Comparison of ENCODE assay signal across 1 cellular context in genomic region chr19:42244452-42245220, GRCh38.
TF ChIP-seq lines count a peak whose summit lies in the region.

No MANE protein-coding gene starts in this region.

TF ChIP-seq in HEK293, 187 proteins besides CTCF, POLR2A, EP300 and RAD21 (continued from another document):
- TF ChIP-seq ZNF10 (tag by site-specific recombination; IDR thresholded peaks at IDR 0.05) (peak; percentile 16; the same call in 1 of the 2 replicates), ZNF837 (tag by site-specific recombination; IDR thresholded peaks at IDR 0.05) (no peak), ZNF16 (tag by site-specific recombination; IDR thresholded peaks at IDR 0.05; ENCODE audit: low read depth) (no peak), PRDM1 (tag by site-specific recombination; IDR thresholded peaks at IDR 0.05) (0 out of 2 replicates have a peak, but pooled peaks have one; percentile 22), KLF1 (tag by site-specific recombination; IDR thresholded peaks at IDR 0.05) (peak; percentile 28; the same call in 1 of the 2 replicates), SETDB1 (IDR thresholded peaks at IDR 0.05; ENCODE audit: insufficient read length, low read length) (no peak), KLF7 (tag by site-specific recombination; IDR thresholded peaks at IDR 0.05; ENCODE audit: borderline replicate concordance) (0 out of 2 replicates have a peak, but pooled peaks have one; percentile 35), ZFP69B (tag by site-specific recombination; IDR thresholded peaks at IDR 0.05) (no peak), SCRT2 (tag by site-specific recombination; IDR thresholded peaks at IDR 0.05) (peak; percentile 95), ZNF660 (tag by site-specific recombination; IDR thresholded peaks at IDR 0.05) (peak; percentile 73), ZIC2 (tag by site-specific recombination; IDR thresholded peaks at IDR 0.05) (peak; percentile 39; the same call in 1 of the 2 replicates), ZNF18 (tag by site-specific recombination; IDR thresholded peaks at IDR 0.05) (no peak), ZNF391 (tag by site-specific recombination; IDR thresholded peaks at IDR 0.05; ENCODE audit: borderline replicate concordance, low read depth) (no peak), ZNF280D (tag by site-specific recombination; IDR thresholded peaks at IDR 0.05) (no peak), ZNF394 (tag by site-specific recombination; IDR thresholded peaks at IDR 0.05; ENCODE audit: borderline replicate concordance) (peak; percentile 41; the same call in 1 of the 2 replicates)
- TF ChIP-seq, protein P1, sequence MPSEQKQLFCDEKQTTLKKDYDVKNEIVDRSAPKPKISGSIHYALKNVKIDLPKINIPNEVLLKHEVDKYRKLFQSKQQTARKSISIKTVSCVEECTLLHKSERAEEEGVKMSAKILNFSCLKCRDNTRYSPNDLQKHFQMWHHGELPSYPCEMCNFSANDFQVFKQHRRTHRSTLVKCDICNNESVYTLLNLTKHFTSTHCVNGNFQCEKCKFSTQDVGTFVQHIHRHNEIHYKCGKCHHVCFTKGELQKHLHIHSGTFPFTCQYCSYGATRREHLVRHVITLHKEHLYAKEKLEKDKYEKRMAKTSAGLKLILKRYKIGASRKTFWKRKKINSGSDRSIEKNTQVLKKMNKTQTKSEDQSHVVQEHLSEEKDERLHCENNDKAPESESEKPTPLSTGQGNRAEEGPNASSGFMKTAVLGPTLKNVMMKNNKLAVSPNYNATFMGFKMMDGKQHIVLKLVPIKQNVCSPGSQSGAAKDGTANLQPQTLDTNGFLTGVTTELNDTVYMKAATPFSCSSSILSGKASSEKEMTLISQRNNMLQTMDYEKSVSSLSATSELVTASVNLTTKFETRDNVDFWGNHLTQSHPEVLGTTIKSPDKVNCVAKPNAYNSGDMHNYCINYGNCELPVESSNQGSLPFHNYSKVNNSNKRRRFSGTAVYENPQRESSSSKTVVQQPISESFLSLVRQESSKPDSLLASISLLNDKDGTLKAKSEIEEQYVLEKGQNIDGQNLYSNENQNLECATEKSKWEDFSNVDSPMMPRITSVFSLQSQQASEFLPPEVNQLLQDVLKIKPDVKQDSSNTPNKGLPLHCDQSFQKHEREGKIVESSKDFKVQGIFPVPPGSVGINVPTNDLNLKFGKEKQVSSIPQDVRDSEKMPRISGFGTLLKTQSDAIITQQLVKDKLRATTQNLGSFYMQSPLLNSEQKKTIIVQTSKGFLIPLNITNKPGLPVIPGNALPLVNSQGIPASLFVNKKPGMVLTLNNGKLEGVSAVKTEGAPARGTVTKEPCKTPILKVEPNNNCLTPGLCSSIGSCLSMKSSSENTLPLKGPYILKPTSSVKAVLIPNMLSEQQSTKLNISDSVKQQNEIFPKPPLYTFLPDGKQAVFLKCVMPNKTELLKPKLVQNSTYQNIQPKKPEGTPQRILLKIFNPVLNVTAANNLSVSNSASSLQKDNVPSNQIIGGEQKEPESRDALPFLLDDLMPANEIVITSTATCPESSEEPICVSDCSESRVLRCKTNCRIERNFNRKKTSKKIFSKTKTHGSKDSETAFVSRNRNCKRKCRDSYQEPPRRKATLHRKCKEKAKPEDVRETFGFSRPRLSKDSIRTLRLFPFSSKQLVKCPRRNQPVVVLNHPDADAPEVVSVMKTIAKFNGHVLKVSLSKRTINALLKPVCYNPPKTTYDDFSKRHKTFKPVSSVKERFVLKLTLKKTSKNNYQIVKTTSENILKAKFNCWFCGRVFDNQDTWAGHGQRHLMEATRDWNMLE (tag by site-specific recombination; conservative IDR thresholded peaks at IDR 0.05; ENCODE audit: low read depth) = peak; percentile 71
- TF ChIP-seq, protein P2, sequence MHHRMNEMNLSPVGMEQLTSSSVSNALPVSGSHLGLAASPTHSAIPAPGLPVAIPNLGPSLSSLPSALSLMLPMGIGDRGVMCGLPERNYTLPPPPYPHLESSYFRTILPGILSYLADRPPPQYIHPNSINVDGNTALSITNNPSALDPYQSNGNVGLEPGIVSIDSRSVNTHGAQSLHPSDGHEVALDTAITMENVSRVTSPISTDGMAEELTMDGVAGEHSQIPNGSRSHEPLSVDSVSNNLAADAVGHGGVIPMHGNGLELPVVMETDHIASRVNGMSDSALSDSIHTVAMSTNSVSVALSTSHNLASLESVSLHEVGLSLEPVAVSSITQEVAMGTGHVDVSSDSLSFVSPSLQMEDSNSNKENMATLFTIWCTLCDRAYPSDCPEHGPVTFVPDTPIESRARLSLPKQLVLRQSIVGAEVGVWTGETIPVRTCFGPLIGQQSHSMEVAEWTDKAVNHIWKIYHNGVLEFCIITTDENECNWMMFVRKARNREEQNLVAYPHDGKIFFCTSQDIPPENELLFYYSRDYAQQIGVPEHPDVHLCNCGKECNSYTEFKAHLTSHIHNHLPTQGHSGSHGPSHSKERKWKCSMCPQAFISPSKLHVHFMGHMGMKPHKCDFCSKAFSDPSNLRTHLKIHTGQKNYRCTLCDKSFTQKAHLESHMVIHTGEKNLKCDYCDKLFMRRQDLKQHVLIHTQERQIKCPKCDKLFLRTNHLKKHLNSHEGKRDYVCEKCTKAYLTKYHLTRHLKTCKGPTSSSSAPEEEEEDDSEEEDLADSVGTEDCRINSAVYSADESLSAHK (tag by site-specific recombination; IDR thresholded peaks at IDR 0.05) = peak; percentile 56; the same call in 1 of the 2 replicates
TF ChIP-seq in HEK293: peak in this region for 51.
